Comparison of ENCODE assay signal across 1 cellular context in genomic region chr2:57479994-57480393, GRCh38.
TF ChIP-seq lines count a peak whose summit lies in the region.

No MANE protein-coding gene starts in this region.

TF ChIP-seq in GM12878, 131 proteins besides CTCF, POLR2A, EP300 and RAD21 (continued from another document):
- no peak for TF ChIP-seq BCL3 (IDR thresholded peaks at IDR 0.05; ENCODE audit: borderline replicate concordance, insufficient read depth, low read depth, low read length, poor library complexity, severe bottlenecking)
- no peak for TF ChIP-seq MYB (IDR thresholded peaks at IDR 0.05; ENCODE audit: borderline replicate concordance, low read depth, low read length)
- no peak for TF ChIP-seq NKRF (conservative IDR thresholded peaks at IDR 0.05)
- no peak for TF ChIP-seq EED (IDR thresholded peaks at IDR 0.05; ENCODE audit: low read depth)
- TF ChIP-seq STAT1 (conservative IDR thresholded peaks at IDR 0.05): no peak
- no peak for TF ChIP-seq RCOR1 (conservative IDR thresholded peaks at IDR 0.05; ENCODE audit: low read depth, low read length)
- no peak for TF ChIP-seq HDAC2 (IDR thresholded peaks at IDR 0.05)
- no peak for TF ChIP-seq TCF7 (IDR thresholded peaks at IDR 0.05; ENCODE audit: borderline replicate concordance)
- no peak for TF ChIP-seq ZNF384 (IDR thresholded peaks at IDR 0.05; ENCODE audit: borderline replicate concordance, low read depth, low read length)
- TF ChIP-seq ATF7 (IDR thresholded peaks at IDR 0.05; ENCODE audit: low read depth): no peak
